ENCODE assay signal across 16 cellular contexts in genomic region chr17:49371178-49371834, GRCh38.
DNase-seq lines count a peak whose midpoint lies in the region; ATAC-seq and TF ChIP-seq lines count a peak whose summit lies in the region.
"Had no signal": no experiment of that assay in that cellular context is flagged by ENCODE, and none has a peak within 500 bp of the region (broad histone marks: within the 10 kb centered on the region; RNA-seq: fewer than 3 reads in every experiment).

No MANE protein-coding gene starts in this region.

- no peaks in the 10 kb centered on the region; a peak in 1 of 3 replicates for H3K36me3 ChIP-seq in HEK293 (ENCODE audit: control insufficient read depth in 2 of 2, insufficient read depth in 1 of 2, low read length in 2 of 2)
- H3K36me3 ChIP-seq: heart left ventricle, left lung, SJCRH30 had no signal

- H3K4me3 ChIP-seq in HEK293 (ENCODE audit: low read depth, low read length), result no peak overlapping the region
- H3K4me3 ChIP-seq: heart left ventricle, left lung, SJCRH30 had no signal

- peak overlapping the region; percentile 15; the same call in 1 of the 2 replicates for H3K27ac ChIP-seq in 22Rv1
- no peak overlapping the region for H3K27ac ChIP-seq in HEK293 (ENCODE audit: extremely low read depth, low read depth, low read length)
- H3K27ac ChIP-seq: heart left ventricle, left lung, SJCRH30 had no signal

- POLR2A ChIA-PET in HEK293 (lab: Yijun Ruan, JAX), result interaction anchor here (0.5 to 0.6 kb wide), 2 partner anchors 15 to 306 kb away, joined by 3 to 7 read pairs; no protein-coding TSS in a partner anchor

- no peaks in the 10 kb centered on the region for H3K9me3 ChIP-seq in HEK293 (ENCODE audit: control insufficient read depth, insufficient read depth, low read depth, low read length)
- H3K9me3 ChIP-seq: heart left ventricle, left lung, SJCRH30 had no signal

- H3K4me1 ChIP-seq in HEK293 (ENCODE audit: control insufficient read depth, insufficient read depth, low read length), result peaks cover 3% of the 10 kb centered on the region; the same call in 1 of the 2 replicates
- H3K4me1 ChIP-seq: heart left ventricle, SJCRH30 had no signal

- DNase-seq in NCI-H774 (lab: John Stamatoyannopoulos, UW) (peak; percentile 18), iPS-NIHi11 (ENCODE audit: low spot score) (peak; percentile 87), NAMALWA (ENCODE audit: low spot score) (no peak), amniotic stem cell (lab: John Stamatoyannopoulos, UW) (no peak)
- no peak for DNase-seq in stimulated activated naive CD4-positive, alpha-beta T cell treated with Interleukin-2 at 50 U/mL for 16 hours (lab: John Stamatoyannopoulos, UW)
- DNase-seq: activated CD4-positive, alpha-beta T cell treated with anti-CD3 and anti-CD28 coated beads for 4 hours; activated naive CD4-positive, alpha-beta T cell treated with anti-CD3 and anti-CD28 coated beads for 36 hours; COR-L47; heart left ventricle; Karpas-422; left lung; NCI-H187 treated with DMSO at 0.1 percent for 48 hours; SJCRH30 had no signal

- TF ChIP-seq CTCF in 22Rv1 (IDR thresholded peaks at IDR 0.05) (no peak), HEK293 (tag by site-specific recombination; IDR thresholded peaks at IDR 0.05) (no peak)

- no peak for ATAC-seq in GM21390 (IDR thresholded peaks at IDR 0.05; ENCODE audit: unreplicated experiment)
- ATAC-seq: heart left ventricle, left lung had no signal

- CTCF ChIA-PET in HEK293 (lab: Yijun Ruan, JAX), result interaction anchor here (0.6 to 0.8 kb wide), 3 partner anchors 21 to 689 kb away, joined by 3 to 4 read pairs (median 4); no protein-coding TSS in a partner anchor

TF ChIP-seq in HEK293, 187 proteins besides CTCF, POLR2A, EP300 and RAD21:
- TF ChIP-seq SP7 (tag by site-specific recombination; IDR thresholded peaks at IDR 0.05), result 0 out of 2 replicates have a peak, but pooled peaks have one; percentile 17
- no peak for TF ChIP-seq ZNF121 (tag by site-specific recombination; IDR thresholded peaks at IDR 0.05)
- peak; percentile 63 for TF ChIP-seq ZFHX2 (tag by site-specific recombination; conservative IDR thresholded peaks at IDR 0.05)
- TF ChIP-seq ZXDB (tag by site-specific recombination; IDR thresholded peaks at IDR 0.05), result no peak
- TF ChIP-seq EGR2 (tag by site-specific recombination; IDR thresholded peaks at IDR 0.05; ENCODE audit: low read depth), result peak; percentile 53
- no peak for TF ChIP-seq ZNF148 (tag by site-specific recombination; IDR thresholded peaks at IDR 0.05; ENCODE audit: borderline replicate concordance)
- no peak for TF ChIP-seq ZNF157 (tag by site-specific recombination; IDR thresholded peaks at IDR 0.05)
- TF ChIP-seq ZNF560 (tag by site-specific recombination; IDR thresholded peaks at IDR 0.05; ENCODE audit: borderline replicate concordance), result no peak

Comparison
In these comparisons a context has a peak if more than half of its experiments do, and no peak if none do; other contexts are left out.
1. DNase-seq: peak in NCI-H774 (single experiment) and iPS-NIHi11 (single experiment); none in NAMALWA (single experiment), amniotic stem cell (single experiment) and stimulated activated naive CD4-positive, alpha-beta T cell treated with Interleukin-2 at 50 U/mL for 16 hours (single experiment).